Comparison of ENCODE assay signal across 2 cellular contexts in genomic region chr6:142369266-142369665, GRCh38.
A peak's percentile ranks its signal among the peaks of the same experiment; 100 is the strongest.
TF ChIP-seq lines count a peak whose summit lies in the region.

No MANE protein-coding gene starts in this region.

TF ChIP-seq in HepG2, 621 proteins besides CTCF, POLR2A, EP300 and RAD21:
- TF ChIP-seq, protein P1, sequence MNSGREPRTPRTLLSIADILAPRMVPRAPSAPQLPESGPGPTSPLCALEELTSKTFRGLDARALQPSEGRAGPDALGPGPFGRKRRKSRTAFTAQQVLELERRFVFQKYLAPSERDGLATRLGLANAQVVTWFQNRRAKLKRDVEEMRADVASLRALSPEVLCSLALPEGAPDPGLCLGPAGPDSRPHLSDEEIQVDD (CRISPR knock-in tag; IDR thresholded peaks at IDR 0.05; ENCODE audit: borderline replicate concordance): no peak
- peak; percentile 79 for TF ChIP-seq ZNF629 (CRISPR knock-in tag; conservative IDR thresholded peaks at IDR 0.05)
- no peak for TF ChIP-seq ZNF430 (CRISPR knock-in tag; IDR thresholded peaks at IDR 0.05)
- no peak for TF ChIP-seq NCOR1 (IDR thresholded peaks at IDR 0.05; ENCODE audit: borderline replicate concordance, low read length)
- TF ChIP-seq RBFOX2 (IDR thresholded peaks at IDR 0.05; ENCODE audit: low read depth, low read length): no peak
- TF ChIP-seq ZNF367 (CRISPR knock-in tag; IDR thresholded peaks at IDR 0.05; ENCODE audit: borderline replicate concordance): no peak
- peak; percentile 62 for TF ChIP-seq RBM22 (optimal IDR thresholded peaks at IDR 0.05; ENCODE audit: low read length)
- no peak for TF ChIP-seq ZHX2 (IDR thresholded peaks at IDR 0.05; ENCODE audit: low read depth)
- no peak for TF ChIP-seq ZHX2 (CRISPR knock-in tag; IDR thresholded peaks at IDR 0.05; ENCODE audit: borderline replicate concordance)

TF ChIP-seq in IMR-90, 13 proteins besides CTCF, POLR2A, EP300 and RAD21:
- TF ChIP-seq MAFK (IDR thresholded peaks at IDR 0.05; ENCODE audit: low read depth, low read length) (no peak), MXI1 (IDR thresholded peaks at IDR 0.05; ENCODE audit: borderline replicate concordance, low read depth, low read length) (no peak), CHD1 (IDR thresholded peaks at IDR 0.05; ENCODE audit: low read depth, low read length) (no peak), NFE2L2 (IDR thresholded peaks at IDR 0.05; ENCODE audit: low read depth, low read length) (no peak), SMC3 (IDR thresholded peaks at IDR 0.05; ENCODE audit: low read depth, low read length) (no peak), CEBPB (IDR thresholded peaks at IDR 0.05; ENCODE audit: low read depth, low read length) (no peak), FOS (IDR thresholded peaks at IDR 0.05; ENCODE audit: low read depth, low read length) (no peak)
- TF ChIP-seq, protein P2, sequence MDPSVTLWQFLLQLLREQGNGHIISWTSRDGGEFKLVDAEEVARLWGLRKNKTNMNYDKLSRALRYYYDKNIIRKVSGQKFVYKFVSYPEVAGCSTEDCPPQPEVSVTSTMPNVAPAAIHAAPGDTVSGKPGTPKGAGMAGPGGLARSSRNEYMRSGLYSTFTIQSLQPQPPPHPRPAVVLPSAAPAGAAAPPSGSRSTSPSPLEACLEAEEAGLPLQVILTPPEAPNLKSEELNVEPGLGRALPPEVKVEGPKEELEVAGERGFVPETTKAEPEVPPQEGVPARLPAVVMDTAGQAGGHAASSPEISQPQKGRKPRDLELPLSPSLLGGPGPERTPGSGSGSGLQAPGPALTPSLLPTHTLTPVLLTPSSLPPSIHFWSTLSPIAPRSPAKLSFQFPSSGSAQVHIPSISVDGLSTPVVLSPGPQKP (IDR thresholded peaks at IDR 0.05; ENCODE audit: borderline replicate concordance, low read depth, low read length): no peak
